Comparison of ENCODE assay signal across 9 cellular contexts in the genomic region with DNA sequence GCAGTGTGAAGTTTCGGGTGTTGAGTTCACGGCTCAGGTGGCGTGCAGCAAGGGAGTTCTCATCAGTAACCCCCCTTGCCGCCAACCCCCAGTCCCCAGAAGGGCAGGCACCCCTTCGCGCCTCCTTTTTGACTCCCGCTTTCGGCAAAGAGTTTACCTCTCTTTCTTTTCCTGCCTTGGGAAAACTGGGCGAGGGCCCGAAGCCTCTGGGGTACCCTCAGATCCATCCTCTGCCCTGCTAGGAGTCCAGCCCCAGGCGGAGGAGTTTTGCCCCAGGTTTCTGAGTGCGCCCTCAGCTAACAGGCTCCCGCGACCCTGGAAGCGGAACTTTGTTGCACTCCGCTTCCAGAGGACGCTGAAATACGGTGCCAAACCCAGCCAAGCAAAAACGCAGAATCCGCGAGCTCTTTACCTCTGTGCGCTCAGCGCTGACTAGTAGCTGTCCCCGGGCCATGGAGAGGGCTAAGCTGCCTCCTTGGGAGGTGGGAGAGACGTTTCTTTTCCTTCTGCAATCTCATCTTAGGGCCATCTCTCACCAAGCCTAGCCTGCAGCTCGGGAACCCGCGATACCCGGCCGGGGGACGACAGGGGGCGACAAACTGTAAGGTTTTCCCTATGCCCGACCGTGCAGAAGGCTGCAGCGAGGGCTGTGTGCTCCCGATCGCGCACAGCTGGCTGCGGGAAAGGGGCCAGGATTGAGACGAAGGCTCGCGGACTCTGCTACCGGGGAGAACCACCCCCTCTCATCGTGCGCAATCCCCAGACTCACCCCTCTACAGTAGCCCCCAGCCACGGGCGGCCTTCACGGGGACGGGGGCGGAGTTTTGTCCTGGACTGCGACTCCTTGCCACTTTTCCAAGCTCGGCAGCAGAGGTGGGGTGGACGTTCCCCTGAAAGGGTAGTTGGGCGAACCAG. TPM values are rescaled to one million over a fixed set of nuclear protein-coding genes. Genes with fewer than 3 reads are reported as not detected.
DNase-seq lines count a peak whose midpoint lies in the region; ATAC-seq, FAIRE-seq and TF ChIP-seq lines count a peak whose summit lies in the region.
"Had no signal": no experiment of that assay in that cellular context is flagged by ENCODE, and none has a peak within 500 bp of the region (broad histone marks: within the 10 kb centered on the region; RNA-seq: fewer than 3 reads in every experiment).

No MANE protein-coding gene starts in this region.

- H3K27me3 ChIP-seq in pancreas: peaks cover 0 to 63% (median 0%) of the 10 kb centered on the region in 4 donors

- H3K36me3 ChIP-seq in HEK293 (ENCODE audit: control insufficient read depth in 2 of 2, insufficient read depth in 1 of 2, low read length in 2 of 2): no peaks in the 10 kb centered on the region
- no peaks in the 10 kb centered on the region for H3K36me3 ChIP-seq in pancreas

- DNase-seq in AG09319 (ENCODE audit: extremely low read depth, low read depth) (no peak), SHP77 treated with DMSO at 0.1 percent for 48 hours (lab: John Stamatoyannopoulos, UW) (peak; percentile 40), fibroblast of the aortic adventitia (ENCODE audit: low read depth) (peak; percentile 19), pancreas (peak; percentile 43 to 83 (median 66)), UCSD-AML1 (lab: John Stamatoyannopoulos, UW; ENCODE audit: unreplicated experiment) (no peak), T-helper 17 cell (no peak)

- H3K27ac Mint-ChIP-seq in T-helper 17 cell: no peak overlapping the region

- H3K4me3 Mint-ChIP-seq in T-helper 17 cell: no peak overlapping the region

- H3K4me1 ChIP-seq in HEK293 (ENCODE audit: control insufficient read depth, insufficient read depth, low read length) (0 out of 2 replicates have a peak, but pooled peaks cover 2% of the 10 kb centered on the region), pancreas (no peaks in the 10 kb centered on the region)

- H3K27me3 Mint-ChIP-seq in T-helper 17 cell: peaks cover 87% of the 10 kb centered on the region

- CTCF ChIA-PET in HEK293 (lab: Yijun Ruan, JAX): interaction anchor here (0.6 to 4.0 kb wide), 24 partner anchors 9 to 1629 kb away, joined by 3 to 40 read pairs (median 3); no protein-coding TSS in a partner anchor

- no peak for FAIRE-seq in pancreas (lab: Jason Lieb, UNC)
- FAIRE-seq: frontal cortex had no signal

- WGBS in pancreas, 2 donors: 3 to 5% methylated on average over 54 of the region's 54 CpGs

- H3K36me3 Mint-ChIP-seq in T-helper 17 cell (ENCODE audit: low read depth): peaks cover 15% of the 10 kb centered on the region

- ATAC-seq in pancreas (peak; percentile 61 to 94 (median 87)), T-helper 17 cell (no peak), GM18909 (IDR thresholded peaks at IDR 0.05; ENCODE audit: poor library complexity, unreplicated experiment) (no peak)

- H3K27ac ChIP-seq in HEK293 (ENCODE audit: extremely low read depth, low read depth, low read length) (no peak overlapping the region), pancreas (no peak overlapping the region)

- peaks cover 11% of the 10 kb centered on the region for H3K4me1 Mint-ChIP-seq in T-helper 17 cell

- intact Hi-C loops in pancreas (cut with DNase I): no loop called here

- TF ChIP-seq CTCF in AG09319 (IDR thresholded peaks at IDR 0.05; ENCODE audit: low read depth, low read length) (peak; percentile 44), HEK293 (tag by site-specific recombination; IDR thresholded peaks at IDR 0.05) (no peak), fibroblast of the aortic adventitia (IDR thresholded peaks at IDR 0.05; ENCODE audit: insufficient read depth, low read length) (peak; percentile 59), pancreas (IDR thresholded peaks at IDR 0.05) (peak; percentile 5 to 47 (median 25))

- POLR2A ChIA-PET in HEK293 (lab: Yijun Ruan, JAX): no interaction called here

- peak overlapping the region; percentile 28 for H3K4me3 ChIP-seq in HEK293 (ENCODE audit: low read depth, low read length)
- H3K4me3 ChIP-seq in fibroblast of the aortic adventitia (ENCODE audit: low read depth, low read length): no peak overlapping the region
- peak overlapping the region in 1 of 4 donors; percentile 23 for H3K4me3 ChIP-seq in pancreas

- H3K9me3 ChIP-seq in HEK293 (ENCODE audit: control insufficient read depth, insufficient read depth, low read depth, low read length) (no peaks in the 10 kb centered on the region), pancreas (no peaks in the 10 kb centered on the region), T-helper 17 cell (ENCODE audit: control insufficient read depth, low read length, poor library complexity, severe bottlenecking) (no peaks in the 10 kb centered on the region)

TF ChIP-seq in HEK293, 187 proteins besides CTCF, POLR2A, EP300 and RAD21:
- TF ChIP-seq OSR2 (tag by site-specific recombination; IDR thresholded peaks at IDR 0.05) (no peak), ZNF645 (tag by site-specific recombination; IDR thresholded peaks at IDR 0.05) (no peak), ZNF530 (tag by site-specific recombination; IDR thresholded peaks at IDR 0.05; ENCODE audit: low read depth) (no peak), KLF16 (tag by site-specific recombination; IDR thresholded peaks at IDR 0.05) (no peak), GLI4 (tag by site-specific recombination; IDR thresholded peaks at IDR 0.05) (no peak), ZBTB48 (tag by site-specific recombination; IDR thresholded peaks at IDR 0.05) (no peak), TSHZ1 (tag by site-specific recombination; IDR thresholded peaks at IDR 0.05; ENCODE audit: borderline replicate concordance) (no peak), ZNF138 (tag by site-specific recombination; IDR thresholded peaks at IDR 0.05; ENCODE audit: borderline replicate concordance) (no peak), HOXA7 (CRISPR knock-in tag; IDR thresholded peaks at IDR 0.05; ENCODE audit: borderline replicate concordance) (no peak), ZBTB7A (tag by site-specific recombination; IDR thresholded peaks at IDR 0.05; ENCODE audit: low read depth) (no peak)
- TF ChIP-seq, protein P1, sequence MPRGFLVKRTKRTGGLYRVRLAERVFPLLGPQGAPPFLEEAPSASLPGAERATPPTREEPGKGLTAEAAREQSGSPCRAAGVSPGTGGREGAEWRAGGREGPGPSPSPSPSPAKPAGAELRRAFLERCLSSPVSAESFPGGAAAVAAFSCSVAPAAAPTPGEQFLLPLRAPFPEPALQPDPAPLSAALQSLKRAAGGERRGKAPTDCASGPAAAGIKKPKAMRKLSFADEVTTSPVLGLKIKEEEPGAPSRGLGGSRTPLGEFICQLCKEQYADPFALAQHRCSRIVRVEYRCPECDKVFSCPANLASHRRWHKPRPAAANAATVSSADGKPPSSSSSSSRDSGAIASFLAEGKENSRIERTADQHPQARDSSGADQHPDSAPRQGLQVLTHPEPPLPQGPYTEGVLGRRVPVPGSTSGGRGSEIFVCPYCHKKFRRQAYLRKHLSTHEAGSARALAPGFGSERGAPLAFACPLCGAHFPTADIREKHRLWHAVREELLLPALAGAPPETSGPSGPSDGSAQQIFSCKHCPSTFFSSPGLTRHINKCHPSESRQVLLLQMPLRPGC (tag by site-specific recombination; IDR thresholded peaks at IDR 0.05): no peak
TF ChIP-seq in HEK293: peak in this region for 0.

RNA-seq across cellular contexts. Expression of gene PAX1, which starts 2.7 kb away (rescaled TPM):
- not detected in 2 replicates for total RNA-seq in fibroblast of the aortic adventitia (ENCODE audit: low replicate concordance)
- total RNA-seq in pancreas: not detected
- not detected for polyA plus RNA-seq in pancreas
- total RNA-seq in T-helper 17 cell: not detected
- total RNA-seq: frontal cortex had no signal

Comparison
In these comparisons a context has a peak if more than half of its experiments do, and no peak if none do; other contexts are left out.
1. DNase-seq: peak in SHP77 treated with DMSO at 0.1 percent for 48 hours (single experiment), fibroblast of the aortic adventitia (single experiment) and pancreas (6 of 6); none in AG09319 (single experiment), UCSD-AML1 (single experiment) and T-helper 17 cell (0 of 3).
2. ATAC-seq: peak in pancreas (4 of 4); none in T-helper 17 cell (single experiment) and GM18909 (single experiment).